In the genomic region with DNA sequence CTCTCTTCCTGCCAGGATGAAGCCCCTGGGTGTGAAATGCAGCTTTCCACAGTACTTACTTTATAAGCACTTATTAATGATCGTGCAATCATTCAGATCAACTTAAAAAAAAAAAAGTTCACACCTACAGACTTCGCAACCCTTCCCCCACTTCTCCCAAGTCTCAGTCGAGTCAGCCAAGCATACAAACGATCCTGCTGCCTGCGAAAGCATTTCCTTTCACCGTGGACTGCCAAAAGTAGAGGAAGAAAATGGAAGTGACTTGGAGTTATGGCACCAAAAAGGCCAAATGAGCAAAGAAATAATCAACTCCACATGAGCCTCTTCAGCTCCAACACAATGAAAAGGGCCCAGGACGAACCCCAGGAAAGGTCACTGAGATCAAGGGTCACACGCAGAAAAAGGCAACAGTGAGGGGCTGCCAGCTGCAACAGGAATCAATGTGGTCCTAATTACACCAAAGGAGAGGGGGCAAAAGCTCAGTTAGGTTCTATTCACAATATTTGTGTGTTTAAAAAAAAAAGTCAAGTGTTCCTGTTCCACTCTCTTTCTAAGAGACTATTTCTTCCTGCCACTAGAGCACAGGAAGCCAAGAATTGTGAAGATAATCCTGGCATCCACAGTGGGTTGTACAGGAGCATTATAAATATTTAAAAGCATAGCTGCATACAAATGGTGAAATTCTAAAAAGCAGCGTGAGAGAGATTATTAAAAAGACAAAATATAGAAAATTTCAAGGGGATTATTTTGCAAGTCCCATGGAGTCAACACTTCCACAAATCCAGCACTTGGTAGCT, we compare ENCODE assay signal across 36 cellular contexts. TPM values are rescaled to one million over a fixed set of nuclear protein-coding genes. Genes with fewer than 3 reads are reported as not detected.
DNase-seq lines count a peak whose midpoint lies in the region; ATAC-seq and TF ChIP-seq lines count a peak whose summit lies in the region.
"Had no signal": no experiment of that assay in that cellular context is flagged by ENCODE, and none has a peak within 500 bp of the region (broad histone marks: within the 10 kb centered on the region; RNA-seq: fewer than 3 reads in every experiment).

No MANE protein-coding gene starts in this region.

- H3K4me1 Mint-ChIP-seq in nephron progenitor cell, result peaks cover 64% of the 10 kb centered on the region
- no peaks in the 10 kb centered on the region for H3K4me1 Mint-ChIP-seq in effector memory CD8-positive, alpha-beta T cell (ENCODE audit: low read depth in 2 of 2)
- H3K4me1 Mint-ChIP-seq: activated CD4-positive, alpha-beta T cell treated with anti-CD3 and anti-CD28 coated beads, Interleukin-2, amount 10 ng/mL, durations not matched to agents 24 days and 14 days; activated naive CD8-positive, alpha-beta T cell treated with anti-CD3 and anti-CD28 coated beads, Interleukin-2, amount 50 U/mL, for 24 hours; IgD-negative memory B cell; naive thymus-derived CD8-positive, alpha-beta T cell had no signal

- no peak for TF ChIP-seq POLR2A in thyroid gland (IDR thresholded peaks at IDR 0.05)

- peak; percentile 31 for ATAC-seq in Right ventricle myocardium superior (ENCODE audit: poor library complexity)
- no peak for ATAC-seq in left ventricle myocardium superior
- no peak for ATAC-seq in effector memory CD8-positive, alpha-beta T cell (replicated peaks)
- ATAC-seq: activated naive CD8-positive, alpha-beta T cell treated with anti-CD3 and anti-CD28 coated beads, Interleukin-2, amount 50 U/mL, for 24 hours; body of pancreas; foreskin keratinocyte; left lobe of liver; naive thymus-derived CD8-positive, alpha-beta T cell; pancreas had no signal

- H3K36me3 ChIP-seq in thyroid gland, result no peaks in the 10 kb centered on the region
- H3K36me3 ChIP-seq: pancreas, right lobe of liver, tibial artery, WERI-Rb-1 had no signal

- H3K36me3 Mint-ChIP-seq in nephron progenitor cell (ENCODE audit: low read depth), result peaks cover 37% of the 10 kb centered on the region
- H3K36me3 Mint-ChIP-seq in effector memory CD8-positive, alpha-beta T cell (ENCODE audit: insufficient read depth), result no peaks in the 10 kb centered on the region
- H3K36me3 Mint-ChIP-seq: naive thymus-derived CD8-positive, alpha-beta T cell had no signal

- WGBS in thyroid gland, 2 donors, result 24 to 25% methylated on average over 9 of the region's 9 CpGs

- no peaks in the 10 kb centered on the region for H3K27me3 ChIP-seq in thyroid gland
- H3K27me3 ChIP-seq: body of pancreas, hepatocyte, pancreas, right lobe of liver, tibial artery had no signal

- H3K27ac ChIP-seq in thyroid gland, result peak overlapping the region; percentile 36 to 72 (median 59)
- H3K27ac ChIP-seq: body of pancreas, foreskin keratinocyte, hepatocyte, pancreas, right lobe of liver, tibial artery, WERI-Rb-1 had no signal

- peak overlapping the region; percentile 88 for H3K27ac Mint-ChIP-seq in nephron progenitor cell
- H3K27ac Mint-ChIP-seq in effector memory CD8-positive, alpha-beta T cell, result no peak overlapping the region
- H3K27ac Mint-ChIP-seq: activated CD4-positive, alpha-beta T cell treated with anti-CD3 and anti-CD28 coated beads, Interleukin-2, amount 10 ng/mL, durations not matched to agents 24 days and 14 days; activated naive CD8-positive, alpha-beta T cell treated with anti-CD3 and anti-CD28 coated beads, Interleukin-2, amount 50 U/mL, for 24 hours; activated T-cell treated with anti-CD3 and anti-CD28 coated beads, Interleukin-2, amount 50 U/mL, for 24 hours; CD4-positive, alpha-beta T cell; IgD-negative memory B cell; naive thymus-derived CD8-positive, alpha-beta T cell had no signal

- no peak for TF ChIP-seq CTCF in fibroblast of the aortic adventitia (IDR thresholded peaks at IDR 0.05; ENCODE audit: insufficient read depth, low read length)
- no peak for TF ChIP-seq CTCF in nephron progenitor cell (IDR thresholded peaks at IDR 0.05)
- TF ChIP-seq CTCF in thyroid gland (IDR thresholded peaks at IDR 0.05), result no peak

- intact Hi-C loops in Right ventricle myocardium superior (cut with DNase I) (no loop called here), left ventricle myocardium superior (cut with micrococcal nuclease) (no loop called here), thyroid gland (cut with DNase I) (no loop called here)

- H3K4me3 ChIP-seq in fibroblast of the aortic adventitia (ENCODE audit: low read depth, low read length) (no peak overlapping the region), thyroid gland (replicated peaks in 1 of 3) (no peak overlapping the region)
- H3K4me3 ChIP-seq: body of pancreas, hepatocyte, pancreas, right lobe of liver, tibial artery had no signal

- peaks cover 8% of the 10 kb centered on the region for H3K27me3 Mint-ChIP-seq in nephron progenitor cell (ENCODE audit: low read depth, poor library complexity)
- peaks cover 29 to 36% of the 10 kb centered on the region in 2 donors for H3K27me3 Mint-ChIP-seq in effector memory CD8-positive, alpha-beta T cell

- peaks cover 50 to 61% of the 10 kb centered on the region in 2 donors for H3K4me1 ChIP-seq in thyroid gland
- H3K4me1 ChIP-seq: body of pancreas, foreskin keratinocyte, pancreas had no signal

- H3K4me3 Mint-ChIP-seq in nephron progenitor cell, result peak overlapping the region; percentile 49
- no peak overlapping the region for H3K4me3 Mint-ChIP-seq in effector memory CD8-positive, alpha-beta T cell
- H3K4me3 Mint-ChIP-seq: activated CD4-positive, alpha-beta T cell treated with anti-CD3 and anti-CD28 coated beads, Interleukin-2, amount 10 ng/mL, durations not matched to agents 24 days and 14 days; activated naive CD8-positive, alpha-beta T cell treated with anti-CD3 and anti-CD28 coated beads, Interleukin-2, amount 50 U/mL, for 24 hours; activated T-cell treated with anti-CD3 and anti-CD28 coated beads, Interleukin-2, amount 50 U/mL, for 24 hours; CD4-positive, alpha-beta T cell; IgD-negative memory B cell; naive thymus-derived CD8-positive, alpha-beta T cell had no signal

- no peaks in the 10 kb centered on the region for H3K9me3 ChIP-seq in thyroid gland
- H3K9me3 ChIP-seq: body of pancreas, pancreas, right lobe of liver, tibial artery had no signal

- peaks cover 5% of the 10 kb centered on the region for H3K9me3 Mint-ChIP-seq in nephron progenitor cell
- H3K9me3 Mint-ChIP-seq in effector memory CD8-positive, alpha-beta T cell, result no peaks in the 10 kb centered on the region
- H3K9me3 Mint-ChIP-seq: activated CD4-positive, alpha-beta T cell treated with anti-CD3 and anti-CD28 coated beads, Interleukin-2, amount 10 ng/mL, durations not matched to agents 24 days and 14 days; activated naive CD8-positive, alpha-beta T cell treated with anti-CD3 and anti-CD28 coated beads, Interleukin-2, amount 50 U/mL, for 24 hours; activated T-cell treated with anti-CD3 and anti-CD28 coated beads, Interleukin-2, amount 50 U/mL, for 24 hours; CD4-positive, alpha-beta T cell; IgD-negative memory B cell; naive thymus-derived CD8-positive, alpha-beta T cell had no signal

- DNase-seq in Right ventricle myocardium superior (no peak), left ventricle myocardium superior (no peak), fibroblast of the aortic adventitia (ENCODE audit: low read depth) (peak; percentile 37), nephron progenitor cell (peak; percentile 22), thyroid gland (peak; percentile 30 to 53), amygdala (lab: John Stamatoyannopoulos, UW) (no peak), AG20443 (ENCODE audit: low spot score) (no peak)
- DNase-seq in effector memory CD8-positive, alpha-beta T cell, result no peak
- DNase-seq: 8988T; activated CD4-positive, alpha-beta T cell treated with anti-CD3 and anti-CD28 coated beads, Interleukin-2, amount 10 ng/mL, durations not matched to agents 24 days and 14 days; activated gamma-delta T cell; activated naive CD8-positive, alpha-beta T cell treated with anti-CD3 and anti-CD28 coated beads, Interleukin-2, amount 50 U/mL, for 24 hours; activated T-cell treated with anti-CD3 and anti-CD28 coated beads, Interleukin-2, amount 50 U/mL, for 24 hours; AML-193; body of pancreas; CD4-positive, alpha-beta T cell; DMS 273 treated with DMSO at 0.1 percent for 48 hours; erythroblast; foreskin keratinocyte; naive thymus-derived CD8-positive, alpha-beta T cell; NCI-H1048; NCI-H187; NCI-H2171 treated with DMSO at 0.1 percent for 48 hours; NCI-H524 treated with DMSO at 0.1 percent for 48 hours; pancreas; right lobe of liver; SHP77; stimulated activated CD4-positive, alpha-beta T cell treated with anti-CD3 and anti-CD28 coated beads, Interleukin-15, amount 100 ng/mL, for 24 hours; stimulated activated naive CD4-positive, alpha-beta T cell treated with Interleukin-2 at 50 U/mL for 16 hours; SW 1271; T1000; tibial artery; WERI-Rb-1 had no signal

RNA-seq across cellular contexts. Expression of gene CDON, which starts 28.4 kb away (rescaled TPM):
- total RNA-seq in Right ventricle myocardium superior (12.3 TPM), left ventricle myocardium superior (15.9 TPM), fibroblast of the aortic adventitia (ENCODE audit: low replicate concordance) (54.4 and 66.6 TPM in 2 replicates), thyroid gland (100 to 1,000 TPM in 2 of 4 donors, 10 to 100 TPM in 2; 75.8 to 168 (median 108) TPM)

Comparison
In these comparisons a context has a peak if more than half of its experiments do, and no peak if none do; other contexts are left out.
1. DNase-seq: peak in fibroblast of the aortic adventitia (single experiment), nephron progenitor cell (single experiment) and thyroid gland (2 of 2); none in Right ventricle myocardium superior (single experiment), left ventricle myocardium superior (single experiment), effector memory CD8-positive, alpha-beta T cell (0 of 3), amygdala (0 of 56) and AG20443 (single experiment).